In genomic region chr20:5933802-5934436, GRCh38 we compare ENCODE assay signal across 8 cellular contexts. TPM values are rescaled to one million over a fixed set of nuclear protein-coding genes. Genes with fewer than 3 reads are reported as not detected.
DNase-seq lines count a peak whose midpoint lies in the region; TF ChIP-seq lines count a peak whose summit lies in the region.

No MANE protein-coding gene starts in this region.

- no peaks in the 10 kb centered on the region for H3K4me1 ChIP-seq in adipocyte (ENCODE audit: control insufficient read depth, insufficient read depth, low read length)

- peak; percentile 41 for TF ChIP-seq CTCF in GM13976 (IDR thresholded peaks at IDR 0.05; ENCODE audit: borderline replicate concordance, control extremely low read depth, extremely low read depth, insufficient read depth, missing control alignments)
- peak; percentile 12 for TF ChIP-seq CTCF in progenitor cell of endocrine pancreas (IDR thresholded peaks at IDR 0.05; ENCODE audit: unreplicated experiment)

- no peaks in the 10 kb centered on the region for H3K36me3 Mint-ChIP-seq in progenitor cell of endocrine pancreas (ENCODE audit: insufficient read depth)

- H3K9me3 ChIP-seq in adipocyte (ENCODE audit: control insufficient read depth, low read length): no peaks in the 10 kb centered on the region

- H3K4me3 ChIP-seq in adipocyte (ENCODE audit: low read length): no peak overlapping the region

- H3K27ac Mint-ChIP-seq in progenitor cell of endocrine pancreas: no peak overlapping the region

- peak; percentile 10 for DNase-seq in AG08395 (ENCODE audit: low spot score)
- DNase-seq in GM13976 (ENCODE audit: low spot score): peak; percentile 63
- peak; percentile 52 for DNase-seq in M059J (ENCODE audit: low read depth)
- DNase-seq in adipocyte (ENCODE audit: low read depth): peak; percentile 7
- DNase-seq in progenitor cell of endocrine pancreas (ENCODE audit: low spot score, unreplicated experiment): no peak
- no peak for DNase-seq in putamen (ENCODE audit: low spot score)
- no peak for DNase-seq in DMS79 treated with DMSO at 0.1 percent for 48 hours (lab: John Stamatoyannopoulos, UW)
- no peak for DNase-seq in stimulated activated naive CD4-positive, alpha-beta T cell treated with Interleukin-2 at 50 U/mL for 16 hours (lab: John Stamatoyannopoulos, UW)

- H3K4me1 Mint-ChIP-seq in progenitor cell of endocrine pancreas (ENCODE audit: low read depth): no peaks in the 10 kb centered on the region

- H3K27me3 Mint-ChIP-seq in progenitor cell of endocrine pancreas: peaks cover 2% of the 10 kb centered on the region

- H3K9me3 Mint-ChIP-seq in progenitor cell of endocrine pancreas (ENCODE audit: low read depth): no peaks in the 10 kb centered on the region

- peaks cover 8% of the 10 kb centered on the region for H3K27me3 ChIP-seq in adipocyte (replicated peaks; ENCODE audit: control insufficient read depth, insufficient read depth, low read length)

- H3K4me3 Mint-ChIP-seq in progenitor cell of endocrine pancreas (ENCODE audit: low read depth): no peak overlapping the region

- H3K9ac ChIP-seq in adipocyte (ENCODE audit: low read length): no peak overlapping the region

- in situ Hi-C loops in GM13976 (cut with MboI; ENCODE audit: low sequenced_read_pairs, unreplicated experiment): loop anchor here (10.0 kb wide), 1 partner anchor 409 kb away; no protein-coding TSS in a partner anchor

- peaks cover 13% of the 10 kb centered on the region for H3K36me3 ChIP-seq in adipocyte (ENCODE audit: control insufficient read depth, insufficient read depth, low read length, severe bottlenecking)

RNA-seq across cellular contexts. Expression of gene TRMT6, which starts 16.4 kb away (rescaled TPM):
- total RNA-seq in M059J (2014; rRNA removed; shearing (Covaris generic)): 31.3 and 34.2 TPM in 2 replicates
- total RNA-seq in progenitor cell of endocrine pancreas: 15.8 and 16.1 TPM in 2 replicates

RNA-seq across cellular contexts. Expression of gene MCM8, which starts 16.5 kb away (rescaled TPM):
- 30.4 and 36.2 TPM in 2 replicates for total RNA-seq in M059J (2014; rRNA removed; shearing (Covaris generic))
- 18.5 and 18.6 TPM in 2 replicates for total RNA-seq in progenitor cell of endocrine pancreas

RNA-seq across cellular contexts. Expression of gene CHGB, which starts 22.6 kb away (rescaled TPM):
- 0.64 TPM in 1 of 2 replicates, not detected in the other for total RNA-seq in M059J (2014; rRNA removed; shearing (Covaris generic))
- 11.1 and 13.5 TPM in 2 replicates for total RNA-seq in progenitor cell of endocrine pancreas

Comparison
In these comparisons a context has a peak if more than half of its experiments do, and no peak if none do; other contexts are left out.
1. DNase-seq: peak in AG08395 (single experiment), GM13976 (single experiment), M059J (single experiment) and adipocyte (single experiment); none in progenitor cell of endocrine pancreas (single experiment), putamen (single experiment), DMS79 treated with DMSO at 0.1 percent for 48 hours (single experiment) and stimulated activated naive CD4-positive, alpha-beta T cell treated with Interleukin-2 at 50 U/mL for 16 hours (single experiment).